ENCODE assay signal across 8 cellular contexts in genomic region chr14:102087762-102088011, GRCh38.
A peak's percentile ranks its signal among the peaks of the same experiment; 100 is the strongest.
DNase-seq lines count a peak whose midpoint lies in the region; ATAC-seq and TF ChIP-seq lines count a peak whose summit lies in the region.

No MANE protein-coding gene starts in this region.

- DNase-seq in GM12865 (ENCODE audit: low read depth) (no peak), SK-N-MC (ENCODE audit: low read depth, low spot score) (no peak), fibroblast of pulmonary artery (ENCODE audit: low read depth) (no peak), retinal pigment epithelial cell (ENCODE audit: low read depth) (no peak), GOT3 (lab: John Stamatoyannopoulos, UW) (no peak), hippocampal formation (lab: John Stamatoyannopoulos, UW) (no peak)

- H3K27ac ChIP-seq in SK-N-MC: peak overlapping the region; percentile 96

- ATAC-seq in HG03520 (IDR thresholded peaks at IDR 0.05; ENCODE audit: unreplicated experiment) (no peak), HG02885 (IDR thresholded peaks at IDR 0.05; ENCODE audit: poor library complexity, unreplicated experiment) (no peak)

- peaks cover 35% of the 10 kb centered on the region for H3K36me3 ChIP-seq in SK-N-MC (ENCODE audit: insufficient read depth, low read length)

- H3K4me3 ChIP-seq in GM12865 (ENCODE audit: low read depth, low read length): peak overlapping the region; percentile 97
- peak overlapping the region; percentile 96 for H3K4me3 ChIP-seq in SK-N-MC
- peak overlapping the region; percentile 60 for H3K4me3 ChIP-seq in fibroblast of pulmonary artery (replicated peaks; ENCODE audit: low read depth, low read length)
- H3K4me3 ChIP-seq in retinal pigment epithelial cell (ENCODE audit: low read length): peak overlapping the region; percentile 40

- peak overlapping the region; percentile 95 for H3K9ac ChIP-seq in SK-N-MC (ENCODE audit: insufficient read length)

- TF ChIP-seq CTCF in GM12865 (IDR thresholded peaks at IDR 0.05; ENCODE audit: insufficient read depth, low read depth, low read length, missing control alignments): no peak
- TF ChIP-seq CTCF in fibroblast of pulmonary artery (IDR thresholded peaks at IDR 0.05; ENCODE audit: low read length, missing control alignments): no peak
- TF ChIP-seq CTCF in retinal pigment epithelial cell (conservative IDR thresholded peaks at IDR 0.05; ENCODE audit: low read depth, low read length): no peak

- H3K9me3 ChIP-seq in SK-N-MC (ENCODE audit: low read depth, low read length): no peaks in the 10 kb centered on the region

Comparison
In these comparisons a context has a peak if more than half of its experiments do, and no peak if none do; other contexts are left out.
1. H3K4me3 ChIP-seq: peak in every context shown above with its lines; median percentile 97 in GM12865; 96 in SK-N-MC; 60 in fibroblast of pulmonary artery; 40 in retinal pigment epithelial cell.